In genomic region chr10:28480566-28480965, GRCh38 we compare ENCODE assay signal across 31 cellular contexts.
"Had no signal": no experiment of that assay in that cellular context is flagged by ENCODE, and none has a peak within 500 bp of the region (broad histone marks: within the 10 kb centered on the region; RNA-seq: fewer than 3 reads in every experiment).

No MANE protein-coding gene starts in this region.

- H3K4me3 Mint-ChIP-seq: activated CD4-positive, alpha-beta memory T cell treated with anti-CD3 and anti-CD28 coated beads, Interleukin-2, amount 10 ng/mL, durations not matched to agents 7 days and 5 days; activated CD4-positive, alpha-beta T cell treated with anti-CD3 and anti-CD28 coated beads, Interleukin-2, amount 10 ng/mL, durations not matched to agents 7 days and 5 days; activated T-cell treated with anti-CD3 and anti-CD28 coated beads, Interleukin-2, amount 50 U/mL, for 24 hours; central memory CD8-positive, alpha-beta T cell; effector memory CD8-positive, alpha-beta T cell; immature natural killer cell; mesothelial cell of epicardium; naive B cell; stimulated activated effector memory CD8-positive, alpha-beta T cell treated with anti-CD3 and anti-CD28 coated beads, Interleukin-12 subunit alpha, Interleukin-12 subunit beta, amount 100 ng/mL, for 72 hours; stimulated activated naive CD8-positive, alpha-beta T cell treated with anti-CD3 and anti-CD28 coated beads, Interleukin-15, amount 100 ng/mL, for 72 hours; T-helper 17 cell; WTC11 had no signal

- ATAC-seq: effector memory CD8-positive, alpha-beta T cell; gastroesophageal sphincter; heart left ventricle; left colon; pancreas; sciatic nerve; stimulated activated effector memory CD8-positive, alpha-beta T cell treated with anti-CD3 and anti-CD28 coated beads, Interleukin-12 subunit alpha, Interleukin-12 subunit beta, amount 100 ng/mL, for 72 hours; stimulated activated naive CD8-positive, alpha-beta T cell treated with anti-CD3 and anti-CD28 coated beads, Interleukin-15, amount 100 ng/mL, for 72 hours; T-helper 17 cell; upper lobe of right lung; WTC11 had no signal

- H3K9me3 Mint-ChIP-seq: activated CD4-positive, alpha-beta memory T cell treated with anti-CD3 and anti-CD28 coated beads, Interleukin-2, amount 10 ng/mL, durations not matched to agents 7 days and 5 days; central memory CD8-positive, alpha-beta T cell; effector memory CD8-positive, alpha-beta T cell; immature natural killer cell; mesothelial cell of epicardium; stimulated activated effector memory CD8-positive, alpha-beta T cell treated with anti-CD3 and anti-CD28 coated beads, Interleukin-12 subunit alpha, Interleukin-12 subunit beta, amount 100 ng/mL, for 72 hours; stimulated activated naive CD8-positive, alpha-beta T cell treated with anti-CD3 and anti-CD28 coated beads, Interleukin-15, amount 100 ng/mL, for 72 hours had no signal

- H3K36me3 Mint-ChIP-seq: immature natural killer cell; mesothelial cell of epicardium; naive B cell; stimulated activated effector memory CD8-positive, alpha-beta T cell treated with anti-CD3 and anti-CD28 coated beads, Interleukin-12 subunit alpha, Interleukin-12 subunit beta, amount 100 ng/mL, for 72 hours; WTC11 had no signal

- H3K27ac Mint-ChIP-seq: activated CD4-positive, alpha-beta memory T cell treated with anti-CD3 and anti-CD28 coated beads, Interleukin-2, amount 10 ng/mL, durations not matched to agents 7 days and 5 days; activated CD4-positive, alpha-beta T cell treated with anti-CD3 and anti-CD28 coated beads, Interleukin-2, amount 10 ng/mL, durations not matched to agents 7 days and 5 days; activated T-cell treated with anti-CD3 and anti-CD28 coated beads, Interleukin-2, amount 50 U/mL, for 24 hours; effector memory CD8-positive, alpha-beta T cell; immature natural killer cell; mesothelial cell of epicardium; stimulated activated effector memory CD8-positive, alpha-beta T cell treated with anti-CD3 and anti-CD28 coated beads, Interleukin-12 subunit alpha, Interleukin-12 subunit beta, amount 100 ng/mL, for 72 hours; stimulated activated naive CD8-positive, alpha-beta T cell treated with anti-CD3 and anti-CD28 coated beads, Interleukin-15, amount 100 ng/mL, for 72 hours; T-helper 17 cell; WTC11 had no signal

- H3K27me3 Mint-ChIP-seq: activated CD4-positive, alpha-beta memory T cell treated with anti-CD3 and anti-CD28 coated beads, Interleukin-2, amount 10 ng/mL, durations not matched to agents 7 days and 5 days had no signal

- DNase-seq: activated CD4-positive, alpha-beta memory T cell treated with anti-CD3 and anti-CD28 coated beads, Interleukin-2, amount 10 ng/mL, durations not matched to agents 7 days and 5 days; activated CD4-positive, alpha-beta T cell treated with anti-CD3 and anti-CD28 coated beads for 1 hour; activated CD4-positive, alpha-beta T cell treated with anti-CD3 and anti-CD28 coated beads, Interleukin-2, amount 10 ng/mL, durations not matched to agents 7 days and 5 days; activated CD8-positive, alpha-beta memory T cell treated with anti-CD3 and anti-CD28 coated beads, Interleukin-2, amount 50 U/mL, for 48 hours; activated gamma-delta T cell; activated naive CD4-positive, alpha-beta T cell treated with anti-CD3 and anti-CD28 coated beads, Interleukin-2, amount 50 U/mL, for 16 hours; activated T-cell treated with anti-CD3 and anti-CD28 coated beads, Interleukin-2, amount 50 U/mL, for 24 hours; effector memory CD8-positive, alpha-beta T cell; erythroblast; heart left ventricle; hypothalamus; immature natural killer cell; kidney; left colon; naive B cell; nucleus accumbens; pancreas; small intestine; stimulated activated CD4-positive, alpha-beta T cell treated with anti-CD3 and anti-CD28 coated beads, Interleukin-4, amount 100 ng/mL, for 24 hours; stimulated activated naive CD8-positive, alpha-beta T cell treated with anti-CD3 and anti-CD28 coated beads, Interleukin-15, amount 100 ng/mL, for 72 hours; T-helper 17 cell; T1000; tibial artery; upper lobe of right lung had no signal

- H3K4me1 Mint-ChIP-seq: activated CD4-positive, alpha-beta memory T cell treated with anti-CD3 and anti-CD28 coated beads, Interleukin-2, amount 10 ng/mL, durations not matched to agents 7 days and 5 days; activated CD4-positive, alpha-beta T cell treated with anti-CD3 and anti-CD28 coated beads, Interleukin-2, amount 10 ng/mL, durations not matched to agents 7 days and 5 days; central memory CD8-positive, alpha-beta T cell; immature natural killer cell; naive B cell; stimulated activated effector memory CD8-positive, alpha-beta T cell treated with anti-CD3 and anti-CD28 coated beads, Interleukin-12 subunit alpha, Interleukin-12 subunit beta, amount 100 ng/mL, for 72 hours; stimulated activated naive CD8-positive, alpha-beta T cell treated with anti-CD3 and anti-CD28 coated beads, Interleukin-15, amount 100 ng/mL, for 72 hours; T-helper 17 cell; WTC11 had no signal

- FAIRE-seq: bronchial epithelial cell, kidney, pancreas, small intestine had no signal
